8 cellular contexts compared by ENCODE assay signal in genomic region chrX:72245461-72246089, GRCh38. TPM values are rescaled to one million over a fixed set of nuclear protein-coding genes. Genes with fewer than 3 reads are reported as not detected.
A peak's percentile ranks its signal among the peaks of the same experiment; 100 is the strongest.
DNase-seq lines count a peak whose midpoint lies in the region; ATAC-seq and TF ChIP-seq lines count a peak whose summit lies in the region.

No MANE protein-coding gene starts in this region.

- H3K4me3 ChIP-seq in AG09309 (ENCODE audit: control insufficient read depth, low read depth, low read length) (no peak overlapping the region), WI38 (ENCODE audit: low read depth, low read length) (no peak overlapping the region), choroid plexus epithelial cell (ENCODE audit: low read depth, low read length) (no peak overlapping the region), right lobe of liver (no peak overlapping the region), stomach (no peak overlapping the region)

- intact Hi-C loops in right lobe of liver (cut with DNase I) (no loop called here), stomach (cut with DNase I; ENCODE audit: low total_unique reads) (no loop called here)

- no peak for TF ChIP-seq EP300 in stomach (IDR thresholded peaks at IDR 0.05)

- H3K9me3 ChIP-seq in right lobe of liver = no peaks in the 10 kb centered on the region
- H3K9me3 ChIP-seq in stomach = no peaks in the 10 kb centered on the region

- peak; percentile 90 for TF ChIP-seq CTCF in AG09309 (IDR thresholded peaks at IDR 0.05; ENCODE audit: control insufficient read depth, insufficient read depth, low read depth, low read length, missing control alignments)
- TF ChIP-seq CTCF in WI38 (IDR thresholded peaks at IDR 0.05; ENCODE audit: low read depth, low read length) = peak; percentile 86
- TF ChIP-seq CTCF in choroid plexus epithelial cell (conservative IDR thresholded peaks at IDR 0.05; ENCODE audit: low read depth, low read length) = peak; percentile 80
- peak; percentile 67 to 90 (median 82) for TF ChIP-seq CTCF in right lobe of liver (IDR thresholded peaks at IDR 0.05)
- TF ChIP-seq CTCF in stomach (IDR thresholded peaks at IDR 0.05) = peak in 5 of 7 experiments; percentile 36 to 77 (median 65)

- WGBS in right lobe of liver (ENCODE audit: insufficient coverage, low coverage, low lambda C conversion rate, missing lambda C conversion rate) = 79% methylated on average over 2 of the region's 3 CpGs
- WGBS in stomach, 5 donors = 94 to 100% (median 98%) methylated on average over 3 of the region's 3 CpGs

- peak; percentile 52 for ATAC-seq in GM18505 (IDR thresholded peaks at IDR 0.05; ENCODE audit: unreplicated experiment)
- peak; percentile 86 to 96 (median 90) for ATAC-seq in right lobe of liver

- no peaks in the 10 kb centered on the region for H3K27me3 ChIP-seq in right lobe of liver
- H3K27me3 ChIP-seq in stomach = peaks cover 0 to 8% (median 0%) of the 10 kb centered on the region in 3 donors

- H3K36me3 ChIP-seq in right lobe of liver (no peaks in the 10 kb centered on the region), stomach (no peaks in the 10 kb centered on the region)

- H3K4me1 ChIP-seq in right lobe of liver = no peaks in the 10 kb centered on the region
- H3K4me1 ChIP-seq in stomach = peaks cover 0 to 9% (median 7%) of the 10 kb centered on the region in 4 donors

- H3K27ac ChIP-seq in right lobe of liver (no peak overlapping the region), stomach (no peak overlapping the region)

- TF ChIP-seq POLR2A in GM18505 (IDR thresholded peaks at IDR 0.05; ENCODE audit: borderline replicate concordance, extremely low read depth, insufficient read depth, insufficient read length) (no peak), right lobe of liver (IDR thresholded peaks at IDR 0.05) (no peak), stomach (IDR thresholded peaks at IDR 0.05) (no peak)

- no peak for DNase-seq in AG09309 (ENCODE audit: low read depth)
- DNase-seq in NCI-H146 treated with DMSO at 0.1 percent for 48 hours (lab: John Stamatoyannopoulos, UW; ENCODE audit: unreplicated experiment) = peak; percentile 45
- DNase-seq in choroid plexus epithelial cell (ENCODE audit: low read depth) = peak; percentile 69
- DNase-seq in right lobe of liver = peak in 2 of 3 donors; percentile 48 to 49
- peak; percentile 77 for DNase-seq in stomach
- DNase-seq in cerebellar nuclear complex (lab: John Stamatoyannopoulos, UW) = no peak

RNA-seq across cellular contexts. Expression of gene ERCC6L, which starts 6.7 kb away (rescaled TPM):
- total RNA-seq in right lobe of liver (under 1 TPM in 4 of 6 experiments, not detected in 2; 0.09 to 0.62 (median 0.30) TPM), stomach (1 to 10 TPM in 3 of 5 donors, not detected in 2; 1.2 to 2.6 (median 1.7) TPM)
- under 1 TPM; 0.46 to 0.88 (median 0.62) TPM for polyA plus RNA-seq in stomach

RNA-seq across cellular contexts. Expression of gene RPS4X, which starts 31.5 kb away (rescaled TPM):
- total RNA-seq in right lobe of liver (100 to 1,000 TPM; 227 to 432 (median 340) TPM), stomach (1,000 to 10,000 TPM in 1 of 5 donors, 100 to 1,000 TPM in 4; 199 to 1,324 (median 665) TPM)
- polyA plus RNA-seq in stomach = 1,000 to 10,000 TPM in 2 of 3 donors, 100 to 1,000 TPM in 1; 984 to 1,958 (median 1,274) TPM

Comparison
In these comparisons a context has a peak if more than half of its experiments do, and no peak if none do; other contexts are left out.
1. DNase-seq: peak in NCI-H146 treated with DMSO at 0.1 percent for 48 hours (single experiment), choroid plexus epithelial cell (single experiment), right lobe of liver (2 of 3) and stomach (single experiment); none in AG09309 (single experiment) and cerebellar nuclear complex (0 of 2).
2. Peak in every context shown above with its lines, with median percentiles within 50 percentile points of each other: CTCF ChIP-seq.